Comparison of ENCODE assay signal across 21 cellular contexts in genomic region chr3:175651716-175652115, GRCh38.
DNase-seq lines count a peak whose midpoint lies in the region; TF ChIP-seq lines count a peak whose summit lies in the region.
"Had no signal": no experiment of that assay in that cellular context is flagged by ENCODE, and none has a peak within 500 bp of the region (broad histone marks: within the 10 kb centered on the region; RNA-seq: fewer than 3 reads in every experiment).

No MANE protein-coding gene starts in this region.

- BruUV-seq in PC-9 (replicated peaks; lab: Mats Ljungman, UMichigan) = no TSS peak

- H3K27me3 ChIP-seq in AG04450 (ENCODE audit: control insufficient read depth, insufficient read depth, low read length) (no peaks in the 10 kb centered on the region), PC-9 (ENCODE audit: insufficient read depth, low read depth) (no peaks in the 10 kb centered on the region), SJCRH30 (no peaks in the 10 kb centered on the region), neural progenitor cell (no peaks in the 10 kb centered on the region)
- H3K27me3 ChIP-seq: breast epithelium, tibial nerve had no signal

- H2AFZ ChIP-seq in PC-9 (peak overlapping the region; percentile 7; the same call in 1 of the 2 replicates), neural progenitor cell (replicated peaks) (no peak overlapping the region)

- peaks cover 16% of the 10 kb centered on the region for H3K4me1 Mint-ChIP-seq in neural progenitor cell
- H3K4me1 Mint-ChIP-seq: activated naive CD8-positive, alpha-beta T cell treated with anti-CD3 and anti-CD28 coated beads, Interleukin-2, amount 10 ng/mL, durations not matched to agents 7 days and 5 days; activated T-helper 17 cell treated with anti-CD3 and anti-CD28 coated beads, Interleukin-2, amount 50 U/mL, for 72 hours; stimulated activated naive B cell treated with anti-CD40 and anti-IgM and Interleukin-4, amounts not matched to agents 10 μg/mL and 1 μg/mL and 100 μg/mL, for 72 hours had no signal

- H3K36me3 ChIP-seq in PC-9 (ENCODE audit: low read depth) (no peaks in the 10 kb centered on the region), SJCRH30 (no peaks in the 10 kb centered on the region), neural progenitor cell (no peaks in the 10 kb centered on the region)
- H3K36me3 ChIP-seq: breast epithelium, tibial nerve had no signal

- intact Hi-C loops in PC-9 (cut with micrococcal nuclease; ENCODE audit: unreplicated experiment) = no loop called here

- peaks cover 1% of the 10 kb centered on the region for H3K36me3 Mint-ChIP-seq in neural progenitor cell
- H3K36me3 Mint-ChIP-seq: activated naive CD8-positive, alpha-beta T cell treated with anti-CD3 and anti-CD28 coated beads, Interleukin-2, amount 10 ng/mL, durations not matched to agents 7 days and 5 days; CD8-positive, alpha-beta T cell; stimulated activated naive B cell treated with anti-CD40 and anti-IgM and Interleukin-4, amounts not matched to agents 10 μg/mL and 1 μg/mL and 100 μg/mL, for 72 hours had no signal

- no peaks in the 10 kb centered on the region for H4K20me1 ChIP-seq in PC-9 (ENCODE audit: insufficient read depth)
- H4K20me1 ChIP-seq in neural progenitor cell (ENCODE audit: low read depth) = no peaks in the 10 kb centered on the region

- H3K27me3 Mint-ChIP-seq in neural progenitor cell (ENCODE audit: insufficient read depth, low read depth) = no peaks in the 10 kb centered on the region
- H3K27me3 Mint-ChIP-seq: activated naive CD8-positive, alpha-beta T cell treated with anti-CD3 and anti-CD28 coated beads, Interleukin-2, amount 10 ng/mL, durations not matched to agents 7 days and 5 days; activated T-helper 17 cell treated with anti-CD3 and anti-CD28 coated beads, Interleukin-2, amount 50 U/mL, for 72 hours; stimulated activated naive B cell treated with anti-CD40 and anti-IgM and Interleukin-4, amounts not matched to agents 10 μg/mL and 1 μg/mL and 100 μg/mL, for 72 hours had no signal

- no peak overlapping the region for H3K9ac ChIP-seq in neural progenitor cell

- POLR2A ChIA-PET in AG04450 (lab: Yijun Ruan, JAX) = no interaction called here
- POLR2A ChIA-PET in PC-9 (lab: Charles Lee; ENCODE audit: unreplicated experiment) = no interaction called here

- H3K79me2 ChIP-seq in PC-9 (ENCODE audit: low read depth) = no peaks in the 10 kb centered on the region
- no peaks in the 10 kb centered on the region for H3K79me2 ChIP-seq in neural progenitor cell (ENCODE audit: low read depth)

- TF ChIP-seq CTCF in AG04450 (IDR thresholded peaks at IDR 0.05; ENCODE audit: low read depth, low read length) (no peak), GM12865 (IDR thresholded peaks at IDR 0.05; ENCODE audit: insufficient read depth, low read depth, low read length, missing control alignments) (no peak), PC-9 (conservative IDR thresholded peaks at IDR 0.05) (no peak), fibroblast of villous mesenchyme (IDR thresholded peaks at IDR 0.05; ENCODE audit: insufficient read depth, low read depth, low read length) (no peak), neural progenitor cell (IDR thresholded peaks at IDR 0.05) (no peak)

- H3K9me3 Mint-ChIP-seq in neural progenitor cell = peaks cover 11% of the 10 kb centered on the region
- H3K9me3 Mint-ChIP-seq: activated naive CD8-positive, alpha-beta T cell treated with anti-CD3 and anti-CD28 coated beads, Interleukin-2, amount 10 ng/mL, durations not matched to agents 7 days and 5 days had no signal

- CTCF ChIA-PET in AG04450 (lab: Charles Lee) = interaction anchor here (0.6 kb wide), 1 partner anchor 9 kb away, joined by 3 read pairs; no protein-coding TSS in a partner anchor
- CTCF ChIA-PET in PC-9 (lab: Charles Lee) = no interaction called here

- H3F3A ChIP-seq in PC-9 (ENCODE audit: insufficient read depth, low read depth) (no peaks in the 10 kb centered on the region), neural progenitor cell (ENCODE audit: low read depth) (no peaks in the 10 kb centered on the region)

- H3K4me2 ChIP-seq in PC-9 = no peak overlapping the region
- no peak overlapping the region for H3K4me2 ChIP-seq in neural progenitor cell

- H3K27ac ChIP-seq in AG04450 (ENCODE audit: low read depth, low read length) = no peak overlapping the region
- H3K27ac ChIP-seq in PC-9 = no peak overlapping the region
- H3K27ac ChIP-seq in SJCRH30 = no peak overlapping the region
- H3K27ac ChIP-seq in neural progenitor cell = no peak overlapping the region
- H3K27ac ChIP-seq: breast epithelium had no signal

- H3K9me2 ChIP-seq in PC-9 (ENCODE audit: insufficient read depth) = no peaks in the 10 kb centered on the region

- no peaks in the 10 kb centered on the region for H3K9me3 ChIP-seq in AG04450 (ENCODE audit: control insufficient read depth, insufficient read depth, low read length)
- H3K9me3 ChIP-seq in PC-9 (ENCODE audit: insufficient read depth, low read depth) = no peaks in the 10 kb centered on the region
- no peaks in the 10 kb centered on the region for H3K9me3 ChIP-seq in SJCRH30 (replicated peaks)
- H3K9me3 ChIP-seq in neural progenitor cell (ENCODE audit: low read depth) = no peaks in the 10 kb centered on the region
- H3K9me3 ChIP-seq: breast epithelium, mucosa of descending colon, tibial nerve had no signal

- DNase-seq in AG04450 (ENCODE audit: low read depth, low spot score) (no peak), GM12865 (ENCODE audit: low read depth) (peak; percentile 6), PC-9 (no peak), fibroblast of villous mesenchyme (ENCODE audit: low read depth) (peak; percentile 2), SJCRH30 (no peak), neural progenitor cell (ENCODE audit: low spot score) (no peak), NCI-H2171 (lab: John Stamatoyannopoulos, UW) (no peak)
- DNase-seq in stimulated activated CD4-positive, alpha-beta T cell treated with anti-CD3 and anti-CD28 coated beads, Interleukin-4, amount 100 ng/mL, for 4 hours = no peak
- DNase-seq: activated CD4-positive, alpha-beta T cell treated with anti-CD3 and anti-CD28 coated beads for 4 hours; activated naive CD8-positive, alpha-beta T cell treated with anti-CD3 and anti-CD28 coated beads, Interleukin-2, amount 10 ng/mL, durations not matched to agents 7 days and 5 days; CD8-positive, alpha-beta T cell; dermis blood vessel endothelial cell; left colon; mucosa of descending colon; MV-4-11; stimulated activated naive B cell treated with anti-CD40 and anti-IgM and Interleukin-4, amounts not matched to agents 10 μg/mL and 1 μg/mL and 100 μg/mL, for 72 hours; SW 1271 had no signal

- no peak overlapping the region for H3K4me3 Mint-ChIP-seq in neural progenitor cell
- H3K4me3 Mint-ChIP-seq: activated naive CD8-positive, alpha-beta T cell treated with anti-CD3 and anti-CD28 coated beads, Interleukin-2, amount 10 ng/mL, durations not matched to agents 7 days and 5 days; activated T-helper 17 cell treated with anti-CD3 and anti-CD28 coated beads, Interleukin-2, amount 50 U/mL, for 72 hours; CD8-positive, alpha-beta T cell; stimulated activated naive B cell treated with anti-CD40 and anti-IgM and Interleukin-4, amounts not matched to agents 10 μg/mL and 1 μg/mL and 100 μg/mL, for 72 hours had no signal

- no peaks in the 10 kb centered on the region for H3K4me1 ChIP-seq in PC-9 (replicated peaks; ENCODE audit: insufficient read depth)
- H3K4me1 ChIP-seq in SJCRH30 = no peaks in the 10 kb centered on the region
- H3K4me1 ChIP-seq in neural progenitor cell = no peaks in the 10 kb centered on the region

- H3K27ac Mint-ChIP-seq in neural progenitor cell = no peak overlapping the region
- H3K27ac Mint-ChIP-seq: activated naive CD8-positive, alpha-beta T cell treated with anti-CD3 and anti-CD28 coated beads, Interleukin-2, amount 10 ng/mL, durations not matched to agents 7 days and 5 days; activated T-helper 17 cell treated with anti-CD3 and anti-CD28 coated beads, Interleukin-2, amount 50 U/mL, for 72 hours; CD8-positive, alpha-beta T cell; stimulated activated naive B cell treated with anti-CD40 and anti-IgM and Interleukin-4, amounts not matched to agents 10 μg/mL and 1 μg/mL and 100 μg/mL, for 72 hours had no signal

- H3K4me3 ChIP-seq in AG04450 (ENCODE audit: low read depth, low read length) (peak overlapping the region; percentile 17), GM12865 (ENCODE audit: low read depth, low read length) (no peak overlapping the region), PC-9 (no peak overlapping the region), fibroblast of villous mesenchyme (ENCODE audit: low read depth, low read length) (no peak overlapping the region), SJCRH30 (no peak overlapping the region), neural progenitor cell (no peak overlapping the region)
- H3K4me3 ChIP-seq: breast epithelium, K562, mucosa of descending colon had no signal

Comparison
In these comparisons a context has a peak if more than half of its experiments do, and no peak if none do; other contexts are left out.
1. DNase-seq: peak in GM12865 (single experiment) and fibroblast of villous mesenchyme (single experiment); none in AG04450 (single experiment), PC-9 (0 of 2), SJCRH30 (0 of 2), stimulated activated CD4-positive, alpha-beta T cell treated with anti-CD3 and anti-CD28 coated beads, Interleukin-4, amount 100 ng/mL, for 4 hours (0 of 2), neural progenitor cell (single experiment) and NCI-H2171 (single experiment).